Comparison of ENCODE assay signal across 1 cellular context in genomic region chr4:139815646-139816601, GRCh38.
TF ChIP-seq lines count a peak whose summit lies in the region.

No MANE protein-coding gene starts in this region.

TF ChIP-seq in GM23338, 12 proteins besides CTCF, POLR2A, EP300 and RAD21 (continued from another document):
- no peak for TF ChIP-seq ZNF462 (CRISPR knock-in tag; IDR thresholded peaks at IDR 0.05)
